14 cellular contexts compared by ENCODE assay signal in genomic region chr2:43332653-43333052, GRCh38.
DNase-seq lines count a peak whose midpoint lies in the region; ATAC-seq and TF ChIP-seq lines count a peak whose summit lies in the region.
"Had no signal": no experiment of that assay in that cellular context is flagged by ENCODE, and none has a peak within 500 bp of the region (broad histone marks: within the 10 kb centered on the region; RNA-seq: fewer than 3 reads in every experiment).

No MANE protein-coding gene starts in this region.

- TF ChIP-seq POLR2A in upper lobe of left lung (IDR thresholded peaks at IDR 0.05) (no peak), ovary (IDR thresholded peaks at IDR 0.05) (no peak)

- no peak overlapping the region for H2AFZ ChIP-seq in osteoblast (ENCODE audit: low read length)

- H3K79me2 ChIP-seq in osteoblast (ENCODE audit: insufficient read depth, low read length): no peaks in the 10 kb centered on the region

- no peak overlapping the region for H3K4me3 ChIP-seq in cardiac muscle cell
- no peak overlapping the region for H3K4me3 ChIP-seq in osteoblast (ENCODE audit: insufficient read depth, low read length)
- no peak overlapping the region for H3K4me3 ChIP-seq in upper lobe of left lung
- no peak overlapping the region for H3K4me3 ChIP-seq in ovary

- H3K27me3 ChIP-seq in cardiac muscle cell (no peaks in the 10 kb centered on the region), osteoblast (ENCODE audit: insufficient read depth, low read length) (no peaks in the 10 kb centered on the region), upper lobe of left lung (no peaks in the 10 kb centered on the region), ovary (no peaks in the 10 kb centered on the region)
- H3K27me3 ChIP-seq: brain microvascular endothelial cell had no signal

- WGBS in upper lobe of left lung, 2 donors: 48 to 53% methylated on average over 5 of the region's 5 CpGs
- WGBS in ovary, 3 donors: 41 to 45% (median 42%) methylated on average over 5 of the region's 5 CpGs

- ATAC-seq in upper lobe of left lung (ENCODE audit: low FRiP score in 2 of 2) (no peak), GM18511 (IDR thresholded peaks at IDR 0.05; ENCODE audit: unreplicated experiment) (no peak)
- ATAC-seq: activated CD8-positive, alpha-beta T cell treated with anti-CD3 and anti-CD28 coated beads for 36 hours had no signal

- H3K4me1 ChIP-seq in cardiac muscle cell (ENCODE audit: low read depth): peaks cover 43% of the 10 kb centered on the region
- peaks cover 20% of the 10 kb centered on the region for H3K4me1 ChIP-seq in osteoblast (ENCODE audit: insufficient read depth, low read length)
- H3K4me1 ChIP-seq in upper lobe of left lung: peaks cover 22 to 47% (median 33%) of the 10 kb centered on the region in 4 donors
- H3K4me1 ChIP-seq in ovary (ENCODE audit: insufficient read depth): peaks cover 34% of the 10 kb centered on the region

- TF ChIP-seq CTCF in cardiac muscle cell (IDR thresholded peaks at IDR 0.05; ENCODE audit: low read depth, low read length) (no peak), osteoblast (IDR thresholded peaks at IDR 0.05; ENCODE audit: extremely low read depth, low read depth, low read length) (no peak), upper lobe of left lung (IDR thresholded peaks at IDR 0.05) (no peak), ovary (IDR thresholded peaks at IDR 0.05) (no peak)

- intact Hi-C loops in ovary (cut with DNase I): loop anchor here in 1 of 4 donors (10.0 kb wide), 2 partner anchors 68 to 358 kb away; no protein-coding TSS in a partner anchor

- H3K36me3 ChIP-seq in cardiac muscle cell: no peaks in the 10 kb centered on the region
- peaks cover 2% of the 10 kb centered on the region for H3K36me3 ChIP-seq in osteoblast (ENCODE audit: insufficient read depth, low read length)
- no peaks in the 10 kb centered on the region for H3K36me3 ChIP-seq in upper lobe of left lung
- H3K36me3 ChIP-seq in ovary: no peaks in the 10 kb centered on the region
- H3K36me3 ChIP-seq: brain microvascular endothelial cell had no signal

- no peaks in the 10 kb centered on the region for H4K20me1 ChIP-seq in osteoblast (ENCODE audit: insufficient read depth, low read length)

- H3K27ac ChIP-seq in cardiac muscle cell (peak overlapping the region; percentile 93), osteoblast (ENCODE audit: low read depth, low read length) (no peak overlapping the region), upper lobe of left lung (peak overlapping the region in 3 of 4 donors; percentile 51 to 76 (median 58)), ovary (peak overlapping the region in 1 of 2 donors; percentile 50)

- TF ChIP-seq EP300 in upper lobe of left lung (IDR thresholded peaks at IDR 0.05): no peak
- no peak for TF ChIP-seq EP300 in ovary (IDR thresholded peaks at IDR 0.05)

- H3K9me3 ChIP-seq in cardiac muscle cell (ENCODE audit: low read depth): no peaks in the 10 kb centered on the region
- H3K9me3 ChIP-seq in osteoblast (ENCODE audit: low read depth, low read length): no peaks in the 10 kb centered on the region
- H3K9me3 ChIP-seq in upper lobe of left lung: no peaks in the 10 kb centered on the region
- no peaks in the 10 kb centered on the region for H3K9me3 ChIP-seq in ovary

- H3K4me2 ChIP-seq in osteoblast (ENCODE audit: insufficient read depth, low read length): peak overlapping the region; percentile 65

- peak; percentile 40 for DNase-seq in SIG-M5 (lab: John Stamatoyannopoulos, UW)
- peak in 1 of 2 donors; percentile 64 for DNase-seq in cardiac muscle cell (ENCODE audit: low read depth in 1 of 2, low spot score in 1 of 2)
- no peak for DNase-seq in osteoblast (ENCODE audit: insufficient read length, low spot score, missing footprints)
- no peak for DNase-seq in upper lobe of left lung
- no peak for DNase-seq in ovary
- DNase-seq in DMS 273 (lab: John Stamatoyannopoulos, UW; ENCODE audit: unreplicated experiment): no peak
- no peak for DNase-seq in stimulated activated CD4-positive, alpha-beta T cell treated with anti-CD3 and anti-CD28 coated beads, Interleukin-4, amount 100 ng/mL, for 4 hours
- DNase-seq: activated CD8-positive, alpha-beta T cell treated with anti-CD3 and anti-CD28 coated beads for 36 hours; brain microvascular endothelial cell; CD4-positive, alpha-beta T cell; NCI-H187 treated with DMSO at 0.1 percent for 48 hours; NCI-H526 treated with DMSO at 0.1 percent for 48 hours; retina had no signal
